ENCODE assay signal across 8 cellular contexts in the genomic region with DNA sequence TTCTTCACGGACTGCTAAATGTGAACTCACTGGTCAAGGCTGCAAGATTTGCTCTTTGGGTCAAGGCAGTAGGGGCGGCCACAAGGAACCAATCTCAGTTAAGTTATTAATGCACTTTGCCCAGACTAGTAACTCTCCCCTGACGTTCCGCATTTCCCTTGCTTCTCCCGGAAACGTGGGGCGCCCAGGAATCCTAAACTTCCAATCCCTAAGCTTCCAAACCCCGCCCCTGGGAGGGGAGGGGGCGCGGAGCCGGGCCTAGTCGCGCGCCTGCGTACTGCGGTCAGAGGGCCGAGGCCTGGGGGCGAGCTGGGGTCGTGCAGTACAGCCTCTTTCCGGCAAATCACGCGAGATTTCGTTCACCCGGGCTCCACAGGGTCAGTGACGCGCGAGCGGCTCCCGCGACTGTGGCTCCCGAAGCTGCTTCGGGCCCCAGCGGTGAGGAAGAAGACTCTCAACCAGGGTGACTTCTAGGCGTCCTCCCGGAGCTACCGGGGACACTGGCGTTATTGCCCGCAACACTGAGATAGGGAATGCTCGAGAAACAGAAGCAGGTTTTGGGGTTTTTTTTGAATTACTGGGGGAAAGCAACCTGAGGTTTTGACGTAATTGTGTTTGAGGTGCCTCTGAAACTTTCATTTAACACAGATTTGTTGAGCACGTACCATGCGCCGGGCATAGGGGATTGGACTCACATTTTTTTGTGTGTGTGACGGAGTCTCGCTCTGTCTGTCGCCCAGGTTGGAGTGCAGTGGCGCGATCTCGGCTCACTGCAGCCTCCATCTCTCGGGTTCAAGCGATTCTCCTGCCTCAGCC. TPM values are rescaled to one million over a fixed set of nuclear protein-coding genes. Genes with fewer than 3 reads are reported as not detected.
DNase-seq lines count a peak whose midpoint lies in the region; ATAC-seq and TF ChIP-seq lines count a peak whose summit lies in the region.

A gene (plus strand): TSS at position 265 of the 816 bp plus-strand sequence. CDS start 7,032 bp downstream, outside the sequence.

- POLR2A ChIA-PET in BJ (lab: Charles Lee): interaction anchor here (0.8 to 1.0 kb wide), 2 partner anchors 34 to 92 kb away, joined by 5 to 6 read pairs; a partner anchor contains a TSS

- peak within 1 kb of the TSS; percentile 93 for H3K27ac ChIP-seq in left lung

- DNase-seq in BJ (ENCODE audit: low read depth) (peak; percentile 85), NCI-H748 (lab: John Stamatoyannopoulos, UW; ENCODE audit: unreplicated experiment) (peak; percentile 95), left lung (peak; percentile 95 to 96)
- DNase-seq in activated CD4-positive, alpha-beta T cell treated with anti-CD3 and anti-CD28 coated beads, Interleukin-2, amount 50 U/mL, for 24 hours (ENCODE audit: low read depth in 1 of 2, low spot score in 1 of 2): peak; percentile 68 to 82
- DNase-seq in stimulated activated CD4-positive, alpha-beta T cell treated with anti-CD3 and anti-CD28 coated beads, Interleukin-2, amount 100 ng/mL, for 4 hours (ENCODE audit: low read depth): peak; percentile 87

- intact Hi-C loops in dendritic cell treated with granulocyte-macrophage colony-stimulating factor and Interleukin-4, amounts not matched to agents 40 ng/mL and 50 ng/mL, for 4 days (cut with micrococcal nuclease): loop anchor here (1.0 to 5.0 kb wide), 2 partner anchors 35 to 714 kb away; a partner anchor contains a TSS
- intact Hi-C loops in left lung (cut with DNase I): no loop called here

- CTCF ChIA-PET in BJ (lab: Yijun Ruan, JAX): interaction anchor here (0.7 to 2.0 kb wide), 8 partner anchors 11 to 1684 kb away, joined by 3 to 6 read pairs (median 4); no protein-coding TSS in a partner anchor

- H3K36me3 ChIP-seq in BJ (ENCODE audit: control insufficient read depth, insufficient read depth, low read length) (no peaks in the 10 kb centered on the region), left lung (no peaks in the 10 kb centered on the region)

- TF ChIP-seq CTCF in BJ (IDR thresholded peaks at IDR 0.05; ENCODE audit: insufficient read depth, low read depth, low read length): no peak
- peak in 1 of 2 donors; percentile 34 for TF ChIP-seq CTCF in left lung (IDR thresholded peaks at IDR 0.05)

- peaks cover 3 to 22% of the 10 kb centered on the region in 2 donors for H3K4me1 ChIP-seq in left lung

- ATAC-seq in GM19328 (IDR thresholded peaks at IDR 0.05; ENCODE audit: unreplicated experiment): peak; percentile 94
- ATAC-seq in HG03521 (IDR thresholded peaks at IDR 0.05; ENCODE audit: unreplicated experiment): peak; percentile 91
- peak; percentile 96 for ATAC-seq in left lung

- H3K9me3 Mint-ChIP-seq in dendritic cell treated with granulocyte-macrophage colony-stimulating factor and Interleukin-4, amounts not matched to agents 40 ng/mL and 50 ng/mL, for 4 days: no peaks in the 10 kb centered on the region

- H3K4me3 ChIP-seq in BJ (ENCODE audit: low read depth, low read length) (peak within 1 kb of the TSS; percentile 53), left lung (peak within 1 kb of the TSS; percentile 54 to 66)

- H3K27me3 ChIP-seq in BJ (ENCODE audit: control insufficient read depth, insufficient read depth, low read length) (no peaks in the 10 kb centered on the region; the same call in 1 of the 2 replicates), left lung (no peaks in the 10 kb centered on the region)

- peaks cover 11% of the 10 kb centered on the region for H3K36me3 Mint-ChIP-seq in dendritic cell treated with granulocyte-macrophage colony-stimulating factor and Interleukin-4, amounts not matched to agents 40 ng/mL and 50 ng/mL, for 4 days (ENCODE audit: low read depth)

- peak within 1 kb of the TSS; percentile 98 for H3K27ac Mint-ChIP-seq in dendritic cell treated with granulocyte-macrophage colony-stimulating factor and Interleukin-4, amounts not matched to agents 40 ng/mL and 50 ng/mL, for 4 days

- H3K9me3 ChIP-seq in left lung: no peaks in the 10 kb centered on the region

- H3K4me3 Mint-ChIP-seq in dendritic cell treated with granulocyte-macrophage colony-stimulating factor and Interleukin-4, amounts not matched to agents 40 ng/mL and 50 ng/mL, for 4 days: peak within 1 kb of the TSS; percentile 88

- H3K27me3 Mint-ChIP-seq in dendritic cell treated with granulocyte-macrophage colony-stimulating factor and Interleukin-4, amounts not matched to agents 40 ng/mL and 50 ng/mL, for 4 days: no peaks in the 10 kb centered on the region

- H3K4me1 Mint-ChIP-seq in dendritic cell treated with granulocyte-macrophage colony-stimulating factor and Interleukin-4, amounts not matched to agents 40 ng/mL and 50 ng/mL, for 4 days (ENCODE audit: low read depth): peaks cover 30% of the 10 kb centered on the region

RNA-seq across cellular contexts. Expression of the gene that starts here (rescaled TPM):
- 1.3 and 3.0 TPM in 2 replicates for polyA plus RNA-seq in BJ (2011; rRNA removed)
- 0.85 and 1.8 TPM in 2 replicates for polyA minus RNA-seq in BJ (2011; rRNA and poly(A)+ RNA removed)
- 1 to 10 TPM; 9.9 to 10.0 TPM for total RNA-seq in left lung

Comparison
In these comparisons a context has a peak if more than half of its experiments do, and no peak if none do; other contexts are left out.
1. Peak in every context shown above with its lines: DNase-seq, ATAC-seq, H3K4me3 ChIP-seq and H3K27ac ChIP-seq.